Comparison of ENCODE assay signal across 10 cellular contexts in the genomic region with DNA sequence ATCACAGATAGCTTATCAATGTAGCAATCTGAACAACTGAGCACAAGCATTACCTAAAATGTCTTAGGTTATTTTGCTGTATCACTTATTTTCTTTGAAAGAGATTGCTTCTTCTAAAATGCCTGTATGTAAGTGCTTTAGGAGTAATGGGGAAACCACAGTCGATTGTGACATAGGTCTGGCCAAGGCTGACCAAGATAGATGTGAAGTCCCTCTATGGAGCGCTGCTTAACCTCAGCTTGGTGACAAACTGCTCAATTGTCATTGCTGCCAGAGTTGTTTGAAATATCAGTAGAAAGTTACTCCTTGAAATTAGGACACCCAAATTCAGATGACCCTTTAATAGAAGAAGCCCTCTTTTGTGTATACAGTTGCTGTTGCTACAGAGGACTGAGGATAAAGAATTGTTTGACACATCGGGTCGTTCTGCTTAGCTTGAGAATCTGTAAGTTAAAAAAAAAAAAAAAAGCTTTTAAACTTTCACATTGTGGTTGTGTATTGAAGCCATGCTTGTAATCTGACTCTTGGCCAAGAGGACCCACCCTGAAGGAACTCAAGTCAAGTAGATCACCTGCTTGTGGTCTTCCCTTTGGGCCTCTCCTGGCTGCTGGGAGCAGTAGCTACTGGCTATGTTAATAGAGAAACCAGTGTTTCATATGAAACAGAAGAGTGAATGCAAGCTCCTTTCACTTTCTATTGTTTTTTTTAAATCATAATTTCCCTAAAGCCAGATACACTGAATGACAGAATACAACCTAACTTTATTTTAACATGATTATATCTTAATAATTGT.
DNase-seq lines count a peak whose midpoint lies in the region; ATAC-seq and TF ChIP-seq lines count a peak whose summit lies in the region.
"Had no signal": no experiment of that assay in that cellular context is flagged by ENCODE, and none has a peak within 500 bp of the region (broad histone marks: within the 10 kb centered on the region; RNA-seq: fewer than 3 reads in every experiment).

No MANE protein-coding gene starts in this region.

- ATAC-seq in GM19324 (IDR thresholded peaks at IDR 0.05; ENCODE audit: low FRiP score, unreplicated experiment) (peak; percentile 86), HG02840 (IDR thresholded peaks at IDR 0.05; ENCODE audit: low FRiP score, unreplicated experiment) (peak; percentile 85), HG03571 (IDR thresholded peaks at IDR 0.05; ENCODE audit: unreplicated experiment) (peak; percentile 91), aorta (ENCODE audit: low FRiP score) (no peak), Right ventricle myocardium superior (ENCODE audit: poor library complexity) (no peak)

- H3K4me1 ChIP-seq in aorta (ENCODE audit: control insufficient read depth in 1 of 2, insufficient read depth in 2 of 2, low read length in 2 of 2): no peaks in the 10 kb centered on the region
- H3K4me1 ChIP-seq: breast epithelium had no signal

- WGBS in aorta, 2 donors: 59 to 65% methylated on average over 4 of the region's 4 CpGs

- H3K4me3 ChIP-seq in GM12864 (ENCODE audit: low read depth, low read length) (no peak overlapping the region), aorta (ENCODE audit: low read length in 2 of 2) (no peak overlapping the region), H7 (ENCODE audit: insufficient read depth, low read depth, low read length) (no peak overlapping the region)
- H3K4me3 ChIP-seq: breast epithelium, SK-N-MC had no signal

- no peak for TF ChIP-seq CTCF in GM12864 (IDR thresholded peaks at IDR 0.05; ENCODE audit: low read depth, low read length, missing control alignments)

- DNase-seq in GM12864 (ENCODE audit: low read depth): peak; percentile 36
- no peak for DNase-seq in T-helper 9 cell
- DNase-seq in aorta: no peak
- no peak for DNase-seq in Right ventricle myocardium superior
- DNase-seq in H7: no peak

- H3K27me3 ChIP-seq in aorta (ENCODE audit: control insufficient read depth in 1 of 2, insufficient read depth in 2 of 2, low read length in 1 of 2) (no peaks in the 10 kb centered on the region), H7 (ENCODE audit: control insufficient read depth, insufficient read depth, low read length) (no peaks in the 10 kb centered on the region)
- H3K27me3 ChIP-seq: breast epithelium had no signal

- H3K36me3 ChIP-seq in aorta (ENCODE audit: control insufficient read depth in 1 of 2, insufficient read depth in 2 of 2, low read length in 1 of 2) (no peaks in the 10 kb centered on the region), H7 (replicated peaks; ENCODE audit: control insufficient read depth, insufficient read depth, low read length) (no peaks in the 10 kb centered on the region)
- H3K36me3 ChIP-seq: breast epithelium had no signal

- no peaks in the 10 kb centered on the region for H3K9me3 ChIP-seq in aorta (ENCODE audit: control insufficient read depth, low read length)
- H3K9me3 ChIP-seq: breast epithelium had no signal

- intact Hi-C loops in aorta (cut with DNase I): no loop called here
- intact Hi-C loops in Right ventricle myocardium superior (cut with DNase I): no loop called here

- no peak overlapping the region for H3K27ac ChIP-seq in aorta (ENCODE audit: low read depth in 1 of 2, low read length in 2 of 2)
- H3K27ac ChIP-seq: breast epithelium, SK-N-MC had no signal

Comparison
In these comparisons a context has a peak if more than half of its experiments do, and no peak if none do; other contexts are left out.
1. ATAC-seq: peak in GM19324 (single experiment), HG02840 (single experiment) and HG03571 (single experiment); none in aorta (single experiment) and Right ventricle myocardium superior (single experiment).